ENCODE assay signal across 18 cellular contexts in the genomic region with DNA sequence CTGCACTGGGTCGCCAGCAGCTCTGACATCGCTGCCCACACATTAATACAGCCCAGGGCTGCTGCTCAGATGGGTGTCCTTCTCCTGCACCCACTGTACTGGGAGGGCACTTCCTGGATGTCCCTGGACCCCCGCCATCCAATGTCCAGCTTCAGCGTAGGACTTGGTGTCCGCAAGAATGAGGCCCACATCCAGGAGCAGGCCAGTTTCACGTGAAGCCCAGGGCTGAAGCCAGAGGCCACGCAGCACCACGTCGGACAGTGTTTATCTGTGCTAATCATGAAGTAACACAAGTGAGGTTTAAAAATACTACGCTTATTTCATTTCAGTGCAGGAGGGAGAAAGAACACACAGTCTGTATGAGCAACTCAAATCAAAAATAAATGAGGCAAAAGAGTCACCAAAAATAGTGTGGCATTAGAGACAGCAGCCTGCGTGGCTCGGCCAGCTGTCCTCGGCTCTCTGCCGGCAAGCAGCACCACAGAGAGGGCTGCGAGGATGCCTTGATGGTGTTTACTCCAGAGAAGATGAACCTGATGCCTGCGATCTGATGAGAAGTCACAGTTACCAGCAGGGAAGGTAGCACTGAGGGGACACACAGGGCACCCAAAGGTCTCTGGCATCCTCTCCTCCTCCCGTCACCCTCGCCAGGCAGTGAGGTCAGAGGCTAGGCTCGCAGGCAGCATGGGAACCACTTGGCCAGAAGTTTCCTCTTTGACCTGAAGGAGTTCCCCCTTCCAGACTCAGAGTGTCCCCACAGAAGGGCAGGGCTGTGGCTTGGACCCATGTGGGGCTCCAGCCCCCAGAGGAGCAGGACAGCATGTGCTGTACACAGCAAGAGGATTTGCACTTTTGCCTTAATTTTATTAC. TPM values are rescaled to one million over a fixed set of nuclear protein-coding genes. Genes with fewer than 3 reads are reported as not detected.
DNase-seq lines count a peak whose midpoint lies in the region; ATAC-seq, FAIRE-seq and TF ChIP-seq lines count a peak whose summit lies in the region.
"Had no signal": no experiment of that assay in that cellular context is flagged by ENCODE, and none has a peak within 500 bp of the region (broad histone marks: within the 10 kb centered on the region; RNA-seq: fewer than 3 reads in every experiment).

No MANE protein-coding gene starts in this region.

- 84 to 87% (median 86%) methylated on average over 19 of the region's 19 CpGs for WGBS in spleen, 5 donors

- H3K36me3 ChIP-seq in lower lobe of right lung (no peaks in the 10 kb centered on the region), spleen (peaks cover 0 to 43% (median 0%) of the 10 kb centered on the region in 6 donors)
- H3K36me3 ChIP-seq: adrenal gland, transverse colon had no signal

- TF ChIP-seq CTCF in NB4 (IDR thresholded peaks at IDR 0.05; ENCODE audit: low read depth, low read length) = no peak
- TF ChIP-seq CTCF in chondrocyte (IDR thresholded peaks at IDR 0.05) = no peak
- TF ChIP-seq CTCF in lower lobe of right lung (IDR thresholded peaks at IDR 0.05) = no peak
- TF ChIP-seq CTCF in spleen (IDR thresholded peaks at IDR 0.05 in 8 of 11, conservative IDR thresholded peaks at IDR 0.05 in 3 of 11) = no peak

- peaks cover 5% of the 10 kb centered on the region for H3K4me1 ChIP-seq in lower lobe of right lung
- H3K4me1 ChIP-seq in spleen = peaks cover 0 to 29% (median 4%) of the 10 kb centered on the region in 6 donors
- H3K4me1 ChIP-seq: adrenal gland, transverse colon had no signal

- intact Hi-C loops in lower lobe of right lung (cut with DNase I) = no loop called here
- intact Hi-C loops in spleen (cut with DNase I; ENCODE audit: low total_unique reads) = no loop called here

- H3K27me3 Mint-ChIP-seq in chondrocyte (ENCODE audit: low read depth) = no peaks in the 10 kb centered on the region
- H3K27me3 Mint-ChIP-seq: B cell had no signal

- no peak for TF ChIP-seq POLR2A in NB4 (IDR thresholded peaks at IDR 0.05; ENCODE audit: extremely low read depth, insufficient read length)
- no peak for TF ChIP-seq POLR2A in spleen (IDR thresholded peaks at IDR 0.05)
- TF ChIP-seq POLR2A in GM12891 (IDR thresholded peaks at IDR 0.05; ENCODE audit: low read depth, low read length) = no peak

- peaks cover 3% of the 10 kb centered on the region for H3K4me1 Mint-ChIP-seq in chondrocyte (ENCODE audit: low read depth)

- no peak overlapping the region for H3K4me3 Mint-ChIP-seq in chondrocyte (ENCODE audit: unreplicated experiment)
- H3K4me3 Mint-ChIP-seq: B cell had no signal

- no peak overlapping the region for H3K27ac Mint-ChIP-seq in chondrocyte (ENCODE audit: unreplicated experiment)
- H3K27ac Mint-ChIP-seq: B cell had no signal

- peak; percentile 75 to 93 for ATAC-seq in lower lobe of right lung
- ATAC-seq: HCT116 had no signal

- H3K4me3 ChIP-seq in NB4 (ENCODE audit: low read depth, low read length) (no peak overlapping the region), lower lobe of right lung (no peak overlapping the region), spleen (no peak overlapping the region)
- H3K4me3 ChIP-seq: adrenal gland, transverse colon had no signal

- no peaks in the 10 kb centered on the region for H3K27me3 ChIP-seq in lower lobe of right lung (ENCODE audit: low read depth)
- no peaks in the 10 kb centered on the region for H3K27me3 ChIP-seq in spleen (replicated peaks in 1 of 7)
- H3K27me3 ChIP-seq: adrenal gland, transverse colon had no signal

- H3K27ac ChIP-seq in lower lobe of right lung (no peak overlapping the region), spleen (peak overlapping the region in 4 of 8 donors; percentile 29 to 59 (median 56))
- H3K27ac ChIP-seq: adrenal gland, transverse colon had no signal

- H3K9me3 Mint-ChIP-seq in chondrocyte (ENCODE audit: low read depth) = no peaks in the 10 kb centered on the region

- peak; percentile 29 for DNase-seq in NB4 (ENCODE audit: low read depth)
- DNase-seq in chondrocyte (ENCODE audit: low spot score) = peak; percentile 57
- peak; percentile 77 for DNase-seq in lower lobe of right lung
- DNase-seq in spleen = peak; percentile 82
- DNase-seq in GM12891 (ENCODE audit: insufficient read length, low spot score) = no peak
- DNase-seq in activated T-cell treated with anti-CD3 and anti-CD28 coated beads, Interleukin-2, amount 50 U/mL, for 48 hours = no peak
- DNase-seq in HEK293T (ENCODE audit: extremely low spot score) = no peak
- DNase-seq: activated CD4-positive, alpha-beta T cell treated with anti-CD3 and anti-CD28 coated beads, Interleukin-2, amount 50 U/mL, for 1 hour; adrenal gland; cerebellar nuclear complex; foreskin melanocyte; mesenchymal stem cell; NCI-H1930; NCI-H524; OCI-M1; transverse colon had no signal

- CTCF ChIA-PET in HEK293T (lab: Yijun Ruan, JAX) = no interaction called here

- no peaks in the 10 kb centered on the region for H3K36me3 Mint-ChIP-seq in chondrocyte (ENCODE audit: low read depth)

- H3K9me3 ChIP-seq in lower lobe of right lung (no peaks in the 10 kb centered on the region), spleen (no peaks in the 10 kb centered on the region)
- H3K9me3 ChIP-seq: adrenal gland, transverse colon had no signal

- POLR2A ChIA-PET in HEK293T (lab: Yijun Ruan, JAX) = no interaction called here

- FAIRE-seq in GM12891 (lab: Jason Lieb, UNC) = no peak

TF ChIP-seq in GM12891, 5 proteins besides CTCF, POLR2A, EP300 and RAD21:
- no peak for TF ChIP-seq POU2F2 (IDR thresholded peaks at IDR 0.05; ENCODE audit: low read depth, low read length)
- no peak for TF ChIP-seq TAF1 (IDR thresholded peaks at IDR 0.05; ENCODE audit: low read depth, low read length)
- TF ChIP-seq POLR2AphosphoS5 (IDR thresholded peaks at IDR 0.05; ENCODE audit: low read depth, low read length) = no peak
- TF ChIP-seq PAX5 (IDR thresholded peaks at IDR 0.05; ENCODE audit: insufficient read depth, low read length, severe bottlenecking) = no peak
- TF ChIP-seq SPI1 (IDR thresholded peaks at IDR 0.05; ENCODE audit: low read depth, low read length) = no peak

TF ChIP-seq in HEK293T, 16 proteins besides CTCF, POLR2A, EP300 and RAD21:
- TF ChIP-seq ELF4 (IDR thresholded peaks at IDR 0.05) = no peak
- no peak for TF ChIP-seq BHLHE40 (IDR thresholded peaks at IDR 0.05; ENCODE audit: borderline replicate concordance)
- TF ChIP-seq HDGF (IDR thresholded peaks at IDR 0.05; ENCODE audit: borderline replicate concordance) = no peak
- TF ChIP-seq, protein P1, sequence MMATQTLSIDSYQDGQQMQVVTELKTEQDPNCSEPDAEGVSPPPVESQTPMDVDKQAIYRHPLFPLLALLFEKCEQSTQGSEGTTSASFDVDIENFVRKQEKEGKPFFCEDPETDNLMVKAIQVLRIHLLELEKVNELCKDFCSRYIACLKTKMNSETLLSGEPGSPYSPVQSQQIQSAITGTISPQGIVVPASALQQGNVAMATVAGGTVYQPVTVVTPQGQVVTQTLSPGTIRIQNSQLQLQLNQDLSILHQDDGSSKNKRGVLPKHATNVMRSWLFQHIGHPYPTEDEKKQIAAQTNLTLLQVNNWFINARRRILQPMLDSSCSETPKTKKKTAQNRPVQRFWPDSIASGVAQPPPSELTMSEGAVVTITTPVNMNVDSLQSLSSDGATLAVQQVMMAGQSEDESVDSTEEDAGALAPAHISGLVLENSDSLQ (IDR thresholded peaks at IDR 0.05) = no peak
- TF ChIP-seq FOXM1 (IDR thresholded peaks at IDR 0.05; ENCODE audit: borderline replicate concordance) = no peak
- no peak for TF ChIP-seq FOXA1 (IDR thresholded peaks at IDR 0.05)
- no peak for TF ChIP-seq NFRKB (IDR thresholded peaks at IDR 0.05)
TF ChIP-seq in HEK293T: peak in this region for 0.

RNA-seq across cellular contexts. Expression of a gene that starts 22.1 kb away (rescaled TPM):
- 7.6 to 11.9 TPM (median 8.7 TPM) in 3 replicates for total RNA-seq in chondrocyte
- total RNA-seq in lower lobe of right lung = 16.1 TPM
- 10 to 100 TPM in 5 of 7 donors, 1 to 10 TPM in 2; 8.4 to 17.5 (median 10.9) TPM for total RNA-seq in spleen
- polyA plus RNA-seq in spleen = 1 to 10 TPM; 1.2 to 3.4 (median 2.6) TPM
- polyA plus RNA-seq in GM12891 (2012; ENCODE audit: low read depth, missing spikeins) = 4.0 TPM

RNA-seq across cellular contexts. Expression of a gene that starts 31.3 kb away (rescaled TPM):
- total RNA-seq in chondrocyte (4.2 to 7.3 TPM (median 5.2 TPM) in 3 replicates), lower lobe of right lung (119 TPM), spleen (100 to 1,000 TPM in 4 of 7 donors, 10 to 100 TPM in 3; 80.3 to 135 (median 109) TPM)
- polyA plus RNA-seq in spleen = 10 to 100 TPM; 23.2 to 51.5 (median 23.9) TPM
- 47.5 TPM for polyA plus RNA-seq in GM12891 (2012; ENCODE audit: low read depth, missing spikeins)

Comparison
In these comparisons a context has a peak if more than half of its experiments do, and no peak if none do; other contexts are left out.
1. DNase-seq: peak in NB4 (single experiment), chondrocyte (single experiment), lower lobe of right lung (single experiment) and spleen (single experiment); none in GM12891 (single experiment), activated T-cell treated with anti-CD3 and anti-CD28 coated beads, Interleukin-2, amount 50 U/mL, for 48 hours (0 of 2) and HEK293T (single experiment).